21 cellular contexts compared by ENCODE assay signal in the genomic region with DNA sequence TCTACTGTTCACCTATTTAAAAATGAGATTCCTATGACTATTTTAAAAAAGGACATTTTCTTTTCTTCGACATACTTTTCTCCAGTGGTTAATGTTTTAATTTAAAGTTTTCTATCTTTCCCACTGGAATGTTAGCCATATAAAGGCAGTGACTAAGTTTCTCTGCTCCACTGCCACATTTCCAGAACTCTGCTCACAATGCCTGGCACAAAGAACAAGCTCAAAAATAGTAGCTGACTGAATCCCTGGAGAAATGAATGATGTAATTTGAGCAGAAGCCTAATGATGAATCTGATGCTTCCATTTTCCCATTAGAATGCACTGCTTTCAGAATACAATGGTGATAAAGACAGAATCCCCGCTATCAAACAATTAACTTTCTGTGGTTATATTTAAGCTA.
A peak's percentile ranks its signal among the peaks of the same experiment; 100 is the strongest.
DNase-seq lines count a peak whose midpoint lies in the region; ATAC-seq and TF ChIP-seq lines count a peak whose summit lies in the region.
"Had no signal": no experiment of that assay in that cellular context is flagged by ENCODE, and none has a peak within 500 bp of the region (broad histone marks: within the 10 kb centered on the region; RNA-seq: fewer than 3 reads in every experiment).

No MANE protein-coding gene starts in this region.

- H3K27ac ChIP-seq in ovary, result no peak overlapping the region
- no peak overlapping the region for H3K27ac ChIP-seq in gastroesophageal sphincter
- H3K27ac ChIP-seq: KMS-11, SK-N-MC, uterus had no signal

- TF ChIP-seq EP300 in ovary (IDR thresholded peaks at IDR 0.05) (no peak), gastroesophageal sphincter (IDR thresholded peaks at IDR 0.05) (no peak)

- TF ChIP-seq POLR2A in ovary (IDR thresholded peaks at IDR 0.05), result no peak
- TF ChIP-seq POLR2A in gastroesophageal sphincter (IDR thresholded peaks at IDR 0.05), result no peak

- peak; percentile 63 for ATAC-seq in sciatic nerve
- ATAC-seq in HG03571 (IDR thresholded peaks at IDR 0.05; ENCODE audit: unreplicated experiment), result no peak
- no peak for ATAC-seq in gastroesophageal sphincter
- ATAC-seq: activated CD4-positive, alpha-beta T cell treated with anti-CD3 and anti-CD28 coated beads for 36 hours; stimulated activated effector memory CD8-positive, alpha-beta T cell treated with anti-CD3 and anti-CD28 coated beads, Interleukin-12 subunit alpha, Interleukin-12 subunit beta, amount 100 ng/mL, for 72 hours had no signal

- intact Hi-C loops in sciatic nerve (cut with DNase I), result no loop called here
- intact Hi-C loops in ovary (cut with DNase I), result no loop called here

- H3K4me1 ChIP-seq in ovary (ENCODE audit: insufficient read depth) (no peaks in the 10 kb centered on the region), gastroesophageal sphincter (no peaks in the 10 kb centered on the region)
- H3K4me1 ChIP-seq: uterus had no signal

- WGBS in ovary, 3 donors, result 68 to 81% (median 72%) methylated on average over 2 of the region's 2 CpGs
- 35 to 63% methylated on average over 2 of the region's 2 CpGs for WGBS in gastroesophageal sphincter (ENCODE audit: low coverage in 1 of 2), 2 donors

- H3K9me3 ChIP-seq in ovary, result no peaks in the 10 kb centered on the region
- no peaks in the 10 kb centered on the region for H3K9me3 ChIP-seq in gastroesophageal sphincter
- H3K9me3 ChIP-seq: uterus had no signal

- DNase-seq in GM03348 (ENCODE audit: low spot score) (peak; percentile 62), SK-MEL-5 (ENCODE audit: low read depth, low spot score) (peak; percentile 43), fibroblast of pulmonary artery (ENCODE audit: low read depth) (peak; percentile 70), sciatic nerve (ENCODE audit: low spot score) (no peak), ovary (no peak), EL (no peak)
- DNase-seq: activated CD4-positive, alpha-beta T cell treated with anti-CD3 and anti-CD28 coated beads for 36 hours; activated CD8-positive, alpha-beta memory T cell treated with anti-CD3 and anti-CD28 coated beads, Interleukin-2, amount 50 U/mL, for 48 hours; activated naive CD4-positive, alpha-beta T cell treated with anti-CD3 and anti-CD28 coated beads for 36 hours; DMS 273 treated with DMSO at 0.1 percent for 48 hours; islet precursor cell; NCI-H1417; NCI-H526; small intestine; T1000; uterus had no signal

- no peak overlapping the region for H3K4me3 ChIP-seq in fibroblast of pulmonary artery (replicated peaks; ENCODE audit: low read depth, low read length)
- no peak overlapping the region for H3K4me3 ChIP-seq in ovary
- H3K4me3 ChIP-seq in gastroesophageal sphincter, result no peak overlapping the region
- H3K4me3 ChIP-seq: SK-N-MC, uterus had no signal

- H3K36me3 ChIP-seq in ovary (no peaks in the 10 kb centered on the region), gastroesophageal sphincter (no peaks in the 10 kb centered on the region)
- H3K36me3 ChIP-seq: uterus had no signal

- in situ Hi-C loops in SK-MEL-5 (cut with HindIII; ENCODE audit: low pct_unique_long_range_greater_than_20kb, low sequenced_read_pairs), result no loop called here

- TF ChIP-seq CTCF in fibroblast of pulmonary artery (IDR thresholded peaks at IDR 0.05; ENCODE audit: low read length, missing control alignments) (no peak), ovary (IDR thresholded peaks at IDR 0.05) (no peak), gastroesophageal sphincter (IDR thresholded peaks at IDR 0.05) (no peak)

- H3K27me3 ChIP-seq in ovary, result no peaks in the 10 kb centered on the region
- no peaks in the 10 kb centered on the region for H3K27me3 ChIP-seq in gastroesophageal sphincter
- H3K27me3 ChIP-seq: uterus had no signal

Comparison
In these comparisons a context has a peak if more than half of its experiments do, and no peak if none do; other contexts are left out.
1. DNase-seq: peak in GM03348 (single experiment), SK-MEL-5 (single experiment) and fibroblast of pulmonary artery (single experiment); none in sciatic nerve (single experiment), ovary (0 of 5) and EL (single experiment).